Comparison of ENCODE assay signal across 8 cellular contexts in genomic region chr11:114262681-114263509, GRCh38. TPM values are rescaled to one million over a fixed set of nuclear protein-coding genes. Genes with fewer than 3 reads are reported as not detected.
A peak's percentile ranks its signal among the peaks of the same experiment; 100 is the strongest.
DNase-seq lines count a peak whose midpoint lies in the region; ATAC-seq and TF ChIP-seq lines count a peak whose summit lies in the region.

No MANE protein-coding gene starts in this region.

- no peaks in the 10 kb centered on the region for H4K20me1 ChIP-seq in OCI-LY1 (ENCODE audit: insufficient read depth, low read length)

- H3K36me3 ChIP-seq in OCI-LY1 (ENCODE audit: insufficient read depth, low read length) (no peaks in the 10 kb centered on the region), liver (ENCODE audit: control insufficient read depth in 4 of 4, insufficient read depth in 3 of 4, low read depth in 1 of 4, low read length in 3 of 4) (no peaks in the 10 kb centered on the region)

- H3F3A ChIP-seq in OCI-LY1 (ENCODE audit: insufficient read depth, low read length), result no peaks in the 10 kb centered on the region

- no peak for ATAC-seq in GM18873 (IDR thresholded peaks at IDR 0.05; ENCODE audit: low FRiP score, unreplicated experiment)
- no peak for ATAC-seq in HG02981 (IDR thresholded peaks at IDR 0.05; ENCODE audit: unreplicated experiment)
- ATAC-seq in HG03565 (IDR thresholded peaks at IDR 0.05; ENCODE audit: unreplicated experiment), result no peak

- no peak overlapping the region for H3K9ac ChIP-seq in OCI-LY1 (ENCODE audit: low read length)
- no peak overlapping the region for H3K9ac ChIP-seq in liver (ENCODE audit: low read depth in 1 of 2, low read length in 2 of 2)

- peak; percentile 45; the same call in 1 of the 2 replicates for TF ChIP-seq CTCF in OCI-LY1 (IDR thresholded peaks at IDR 0.05; ENCODE audit: low read length)
- peak; percentile 62 for TF ChIP-seq CTCF in liver (IDR thresholded peaks at IDR 0.05; ENCODE audit: low read depth, low read length, missing input control)

- DNase-seq in COR-L47 (lab: John Stamatoyannopoulos, UW), result peak; percentile 61
- DNase-seq in HT-29 (ENCODE audit: low spot score), result peak; percentile 57
- peak; percentile 58 for DNase-seq in dedifferentiated amniotic fluid mesenchymal stem cell (ENCODE audit: extremely low spot score)

- no peak overlapping the region for H2AFZ ChIP-seq in OCI-LY1 (ENCODE audit: low read length)

- H3K4me1 ChIP-seq in OCI-LY1 (ENCODE audit: insufficient read depth, low read length, severe bottlenecking) (peaks cover 10% of the 10 kb centered on the region), liver (ENCODE audit: control insufficient read depth in 4 of 4, insufficient read depth in 4 of 4, low read length in 3 of 4) (peaks cover 16 to 70% (median 56%) of the 10 kb centered on the region in 4 donors)

- H3K9me2 ChIP-seq in OCI-LY1 (ENCODE audit: low read depth, low read length), result no peaks in the 10 kb centered on the region

- H3K79me2 ChIP-seq in OCI-LY1 (ENCODE audit: insufficient read depth, low read length), result no peaks in the 10 kb centered on the region

- H3K4me3 ChIP-seq in OCI-LY1 (ENCODE audit: low read depth, low read length, poor library complexity, severe bottlenecking), result no peak overlapping the region
- no peak overlapping the region for H3K4me3 ChIP-seq in liver (ENCODE audit: low read depth in 1 of 3, low read length in 3 of 3)

- H3K4me2 ChIP-seq in OCI-LY1 (ENCODE audit: low read length), result no peak overlapping the region

- WGBS in liver, result 17% methylated on average over 9 of the region's 9 CpGs

- TF ChIP-seq RAD21 in liver (IDR thresholded peaks at IDR 0.05), result peak; percentile 90 to 94

- H3K9me3 ChIP-seq in OCI-LY1 (ENCODE audit: low read length), result no peaks in the 10 kb centered on the region
- H3K9me3 ChIP-seq in liver (ENCODE audit: control insufficient read depth in 4 of 4, low read length in 3 of 4), result no peaks in the 10 kb centered on the region

- H3K27ac ChIP-seq in OCI-LY1 (ENCODE audit: low read depth, low read length, poor library complexity, severe bottlenecking) (no peak overlapping the region), liver (ENCODE audit: low read depth in 1 of 2, low read length in 2 of 2) (peak overlapping the region in 1 of 2 donors; percentile 4)

- H3K27me3 ChIP-seq in OCI-LY1 (ENCODE audit: insufficient read depth, low read length) (no peaks in the 10 kb centered on the region), liver (ENCODE audit: control insufficient read depth in 4 of 4, insufficient read depth in 4 of 4, low read length in 3 of 4) (no peaks in the 10 kb centered on the region)

TF ChIP-seq in liver, 16 proteins besides CTCF, POLR2A, EP300 and RAD21:
- peak; percentile 75 for TF ChIP-seq TAF1 (conservative IDR thresholded peaks at IDR 0.05)
- peak; percentile 39 for TF ChIP-seq SP1 (IDR thresholded peaks at IDR 0.05)
- TF ChIP-seq REST (IDR thresholded peaks at IDR 0.05), result no peak
- TF ChIP-seq HNF4A (conservative IDR thresholded peaks at IDR 0.05), result peak; percentile 28 to 44
- no peak for TF ChIP-seq GABPA (IDR thresholded peaks at IDR 0.05 in 1 of 2, conservative IDR thresholded peaks at IDR 0.05 in 1 of 2)
- TF ChIP-seq JUND (IDR thresholded peaks at IDR 0.05), result peak in 1 of 2 donors; percentile 40
- TF ChIP-seq FOXA2 (IDR thresholded peaks at IDR 0.05), result no peak

RNA-seq across cellular contexts. Expression of gene NNMT, which starts 33.3 kb away (rescaled TPM):
- 60.2 and 91.4 TPM in 2 replicates for total RNA-seq in HT-29 (2014; rRNA removed; shearing (Covaris generic))
- 1,000 to 10,000 TPM in 1 of 2 donors, under 1 TPM in 1; 0.47 to 2,438 TPM for total RNA-seq in liver
- polyA plus RNA-seq in liver, result 1,000 to 10,000 TPM; 3,316 to 3,724 TPM
